In the genomic region with DNA sequence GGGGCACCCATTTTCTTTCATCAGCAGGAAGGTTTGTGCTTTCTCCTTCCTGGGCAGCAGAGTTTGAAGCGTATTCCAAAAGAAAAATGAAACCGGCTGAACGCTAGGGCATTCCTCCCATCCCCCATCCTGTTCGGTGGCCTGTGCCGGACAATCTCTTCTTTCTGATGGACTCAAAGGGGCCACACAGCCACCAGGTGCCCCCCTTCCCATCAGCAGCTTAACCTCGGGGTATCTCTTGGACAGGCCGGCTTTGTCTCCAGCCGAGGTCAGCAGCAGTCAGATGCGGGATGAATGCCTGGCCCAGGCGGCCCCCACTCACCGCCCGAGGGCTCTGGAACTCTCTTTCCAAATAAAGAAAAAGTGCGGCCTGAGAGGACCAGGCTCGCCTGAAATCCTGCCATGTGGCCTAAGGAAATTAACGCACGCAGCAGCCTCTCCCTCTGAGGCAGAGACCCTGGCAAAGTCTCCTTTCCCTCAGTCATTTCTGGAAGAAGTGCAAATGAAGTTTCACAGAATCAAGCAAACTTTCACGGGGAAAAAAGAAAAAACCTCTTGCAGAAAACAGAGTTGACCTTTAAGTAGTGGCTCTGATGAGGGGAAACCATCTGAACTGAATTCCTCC, we compare ENCODE assay signal across 8 cellular contexts.
DNase-seq lines count a peak whose midpoint lies in the region; ATAC-seq and TF ChIP-seq lines count a peak whose summit lies in the region.

No MANE protein-coding gene starts in this region.

- no peaks in the 10 kb centered on the region for H3K9me3 ChIP-seq in RWPE2 (ENCODE audit: severe bottlenecking)

- peaks cover 62 to 63% of the 10 kb centered on the region in 2 donors for H3K4me1 Mint-ChIP-seq in natural killer cell treated with Interleukin-12 subunit alpha and Interleukin-12 subunit beta and Interleukin-15 and Interleukin-18, amount 100 ng/mL, for 72 hours (ENCODE audit: low read depth in 2 of 2)

- H3K36me3 ChIP-seq in RWPE2 (ENCODE audit: low read depth), result no peaks in the 10 kb centered on the region

- no peaks in the 10 kb centered on the region for H3K36me3 Mint-ChIP-seq in natural killer cell treated with Interleukin-12 subunit alpha and Interleukin-12 subunit beta and Interleukin-15 and Interleukin-18, amount 100 ng/mL, for 72 hours

- H3K27ac ChIP-seq in RWPE2 (ENCODE audit: poor library complexity, severe bottlenecking), result peak overlapping the region; percentile 99
- H3K27ac ChIP-seq in epithelial cell of prostate, result peak overlapping the region; percentile 78

- H3K4me3 Mint-ChIP-seq in natural killer cell treated with Interleukin-12 subunit alpha and Interleukin-12 subunit beta and Interleukin-15 and Interleukin-18, amount 100 ng/mL, for 72 hours, result peak overlapping the region; percentile 85

- H3K9me3 Mint-ChIP-seq in natural killer cell treated with Interleukin-12 subunit alpha and Interleukin-12 subunit beta and Interleukin-15 and Interleukin-18, amount 100 ng/mL, for 72 hours, result no peaks in the 10 kb centered on the region

- no peaks in the 10 kb centered on the region for H3K27me3 Mint-ChIP-seq in natural killer cell treated with Interleukin-12 subunit alpha and Interleukin-12 subunit beta and Interleukin-15 and Interleukin-18, amount 100 ng/mL, for 72 hours

- H3K4me3 ChIP-seq in GM12865 (ENCODE audit: low read depth, low read length), result peak overlapping the region; percentile 63
- H3K4me3 ChIP-seq in RWPE2 (ENCODE audit: severe bottlenecking), result peak overlapping the region; percentile 11

- DNase-seq in GM12865 (ENCODE audit: low read depth) (peak; percentile 55), RWPE2 (ENCODE audit: low spot score) (no peak), epithelial cell of prostate (ENCODE audit: low read depth, low spot score) (no peak), NCI-H2171 (lab: John Stamatoyannopoulos, UW) (no peak), HUDEP-2 (lab: John Stamatoyannopoulos, UW; ENCODE audit: unreplicated experiment in 76 of 76) (no peak), HuH-7 (ENCODE audit: low spot score) (no peak)
- no peak for DNase-seq in natural killer cell treated with Interleukin-12 subunit alpha and Interleukin-12 subunit beta and Interleukin-15 and Interleukin-18, amount 100 ng/mL, for 72 hours (ENCODE audit: low spot score)

- H3K4me1 ChIP-seq in RWPE2 (ENCODE audit: insufficient read depth, poor library complexity, severe bottlenecking), result peaks cover 34% of the 10 kb centered on the region

- no peak; the same call in 2 of the 3 replicates for ATAC-seq in RWPE2 (ENCODE audit: low read depth)
- no peak for ATAC-seq in natural killer cell treated with Interleukin-12 subunit alpha and Interleukin-12 subunit beta and Interleukin-15 and Interleukin-18, amount 100 ng/mL, for 72 hours
- no peak for ATAC-seq in HG03045 (IDR thresholded peaks at IDR 0.05; ENCODE audit: unreplicated experiment)

- H3K27me3 ChIP-seq in RWPE2 (ENCODE audit: insufficient read depth, poor library complexity, severe bottlenecking), result no peaks in the 10 kb centered on the region

- H3K27ac Mint-ChIP-seq in natural killer cell treated with Interleukin-12 subunit alpha and Interleukin-12 subunit beta and Interleukin-15 and Interleukin-18, amount 100 ng/mL, for 72 hours, result peak overlapping the region; percentile 95 to 96

- no peak for TF ChIP-seq CTCF in GM12865 (IDR thresholded peaks at IDR 0.05; ENCODE audit: insufficient read depth, low read depth, low read length, missing control alignments)
- no peak for TF ChIP-seq CTCF in RWPE2 (IDR thresholded peaks at IDR 0.05; ENCODE audit: poor library complexity, severe bottlenecking)
